11 cellular contexts compared by ENCODE assay signal in the genomic region with DNA sequence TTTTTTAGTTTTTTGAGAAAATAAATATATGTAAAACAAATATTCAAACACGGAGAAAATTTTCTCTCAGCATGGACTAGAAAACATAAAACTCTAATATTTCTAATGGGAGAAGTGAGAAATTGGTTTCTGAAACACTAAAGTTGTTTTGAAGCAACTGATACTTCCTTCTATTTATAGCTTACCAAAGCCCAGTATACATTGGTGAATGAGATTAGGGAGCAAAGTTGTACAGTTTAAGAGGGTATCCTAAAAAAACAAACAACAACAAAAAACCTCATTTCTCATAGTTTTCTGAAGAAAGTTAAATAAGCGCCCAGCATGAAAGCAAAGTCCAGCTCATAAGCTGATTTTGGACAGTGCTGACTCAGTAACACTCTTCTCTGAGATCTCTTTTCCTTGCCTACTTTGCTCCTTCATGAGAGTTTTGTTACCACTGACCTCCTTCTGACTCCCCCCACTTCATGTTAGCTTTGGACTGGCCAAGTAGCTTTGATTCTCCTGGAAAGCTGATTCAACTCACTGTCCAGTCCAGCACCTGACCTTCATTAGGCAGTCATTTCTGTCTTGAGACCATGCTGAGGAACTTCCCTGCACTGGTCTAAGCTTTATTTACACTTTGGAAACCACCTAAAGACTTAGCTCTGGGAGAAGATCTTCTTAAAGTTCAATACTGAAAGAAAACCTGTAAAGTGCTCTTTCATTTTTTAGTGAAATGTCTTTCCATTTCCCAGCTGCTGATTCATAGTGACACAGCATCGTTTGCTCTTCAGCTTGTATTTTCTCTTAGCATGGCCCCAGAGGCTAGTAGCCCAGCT. TPM values are rescaled to one million over a fixed set of nuclear protein-coding genes. Genes with fewer than 3 reads are reported as not detected.
DNase-seq lines count a peak whose midpoint lies in the region; ATAC-seq, FAIRE-seq and TF ChIP-seq lines count a peak whose summit lies in the region.
"Had no signal": no experiment of that assay in that cellular context is flagged by ENCODE, and none has a peak within 500 bp of the region (broad histone marks: within the 10 kb centered on the region; RNA-seq: fewer than 3 reads in every experiment).

No MANE protein-coding gene starts in this region.

- in situ Hi-C loops in G401 (cut with HindIII; ENCODE audit: low sequenced_read_pairs) = no loop called here

- no peaks in the 10 kb centered on the region for H3K9me2 ChIP-seq in PC-3 (replicated peaks; ENCODE audit: low read length)

- no peaks in the 10 kb centered on the region for H3K36me3 ChIP-seq in GM06990 (ENCODE audit: control insufficient read depth, insufficient read depth, low read length)
- H3K36me3 ChIP-seq in PC-3 (ENCODE audit: low read depth, low read length) = no peaks in the 10 kb centered on the region
- H3K36me3 ChIP-seq: BE2C had no signal

- CTCF ChIA-PET in PC-3 (lab: Charles Lee) = no interaction called here

- H3K9me3 ChIP-seq in PC-3 (ENCODE audit: low read length) = no peaks in the 10 kb centered on the region
- H3K9me3 ChIP-seq: BE2C had no signal

- H3K79me2 ChIP-seq in PC-3 (ENCODE audit: low read length) = no peaks in the 10 kb centered on the region
- H3K79me2 ChIP-seq: parathyroid adenoma had no signal

- peak overlapping the region; percentile 72 for H2AFZ ChIP-seq in PC-3 (ENCODE audit: low read length)
- H2AFZ ChIP-seq: parathyroid adenoma had no signal

- TF ChIP-seq CTCF in GM06990 (IDR thresholded peaks at IDR 0.05; ENCODE audit: insufficient read depth, low read length, poor library complexity, severe bottlenecking) (no peak), PC-3 (conservative IDR thresholded peaks at IDR 0.05; ENCODE audit: low read depth, low read length) (no peak)

- H3K4me3 ChIP-seq in GM06990 (replicated peaks; ENCODE audit: low read depth, low read length) (peak overlapping the region; percentile 38), PC-3 (ENCODE audit: low read length) (peak overlapping the region; percentile 18; the same call in 1 of the 2 replicates)

- H3K27me3 ChIP-seq in GM06990 (replicated peaks; ENCODE audit: control insufficient read depth, insufficient read depth, low read length) (no peaks in the 10 kb centered on the region), PC-3 (ENCODE audit: low read length) (no peaks in the 10 kb centered on the region)
- H3K27me3 ChIP-seq: BE2C had no signal

- DNase-seq in GM06990 (ENCODE audit: extremely low read depth, insufficient read length) = peak; percentile 53
- DNase-seq in GM19239 (ENCODE audit: insufficient read length, low spot score) = no peak
- peak; percentile 48 for DNase-seq in PC-3
- DNase-seq in G401 (ENCODE audit: low spot score) = no peak
- no peak for DNase-seq in NCI-H2107 (lab: John Stamatoyannopoulos, UW)
- DNase-seq in HuH-7.5 (ENCODE audit: low spot score) = no peak
- no peak for DNase-seq in EL
- DNase-seq: BE2C had no signal

- ATAC-seq in HG02885 (IDR thresholded peaks at IDR 0.05; ENCODE audit: poor library complexity, unreplicated experiment) = peak; percentile 93
- ATAC-seq in PC-3 = no peak

- POLR2A ChIA-PET in PC-3 (lab: Charles Lee; ENCODE audit: unreplicated experiment) = no interaction called here

- H3K4me1 ChIP-seq in PC-3 (ENCODE audit: insufficient read depth, low read length) = peaks cover 19% of the 10 kb centered on the region
- H3K4me1 ChIP-seq: BE2C, parathyroid adenoma had no signal

- H3F3A ChIP-seq in PC-3 (ENCODE audit: low read length, unreplicated experiment) = no peaks in the 10 kb centered on the region

- peak overlapping the region; percentile 87 for H3K27ac ChIP-seq in PC-3 (ENCODE audit: low read length)
- H3K27ac ChIP-seq: parathyroid adenoma had no signal

- no TSS peak for BruUV-seq in PC-3 (replicated peaks; lab: Mats Ljungman, UMichigan)

- intact Hi-C loops in PC-3 (cut with micrococcal nuclease) = no loop called here

- peak overlapping the region; percentile 25; the same call in 1 of the 2 replicates for H3K9ac ChIP-seq in PC-3 (ENCODE audit: low read length)
- H3K9ac ChIP-seq: parathyroid adenoma had no signal

- H4K20me1 ChIP-seq in PC-3 (ENCODE audit: low read length) = no peaks in the 10 kb centered on the region

- peak; percentile 97 for FAIRE-seq in GM19239 (lab: Jason Lieb, UNC)
- FAIRE-seq: bronchial epithelial cell had no signal

- H3K4me2 ChIP-seq in PC-3 (ENCODE audit: low read length) = peak overlapping the region; percentile 62

RNA-seq across cellular contexts. Expression of gene P2RY10, which starts 21.8 kb away (rescaled TPM):
- total RNA-seq in PC-3 (2014; rRNA removed) = not detected in 2 replicates
- total RNA-seq in G401 (2014; rRNA removed; shearing (Covaris generic)) = not detected in 2 replicates
- total RNA-seq: bronchial epithelial cell had no signal

Comparison
In these comparisons a context has a peak if more than half of its experiments do, and no peak if none do; other contexts are left out.
1. DNase-seq: peak in GM06990 (single experiment) and PC-3 (single experiment); none in GM19239 (single experiment), G401 (single experiment), NCI-H2107 (single experiment), HuH-7.5 (single experiment) and EL (single experiment).